Comparison of ENCODE assay signal across 19 cellular contexts in the genomic region with DNA sequence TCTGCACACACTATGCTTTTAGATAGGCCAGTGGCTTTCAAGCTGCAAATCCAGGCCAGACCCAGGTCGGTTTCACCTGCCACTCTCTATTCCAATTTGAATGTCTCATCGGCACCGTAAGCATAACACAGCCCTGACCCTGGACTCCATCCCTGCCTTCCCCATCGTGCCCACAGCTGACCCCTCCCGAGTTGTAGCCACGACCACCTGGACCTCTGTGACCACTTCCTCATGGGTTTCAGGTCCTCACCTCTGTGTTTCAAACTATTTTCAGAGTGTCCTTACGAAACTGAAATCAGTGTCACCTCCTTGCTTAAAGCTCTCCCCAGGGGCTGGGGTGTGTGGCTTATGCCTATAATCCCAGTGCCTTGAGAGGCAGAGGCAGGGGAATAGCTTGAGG. TPM values are rescaled to one million over a fixed set of nuclear protein-coding genes. Genes with fewer than 3 reads are reported as not detected.
A peak's percentile ranks its signal among the peaks of the same experiment; 100 is the strongest.
DNase-seq lines count a peak whose midpoint lies in the region; ATAC-seq, FAIRE-seq and TF ChIP-seq lines count a peak whose summit lies in the region.
"Had no signal": no experiment of that assay in that cellular context is flagged by ENCODE, and none has a peak within 500 bp of the region (broad histone marks: within the 10 kb centered on the region; RNA-seq: fewer than 3 reads in every experiment).

No MANE protein-coding gene starts in this region.

- intact Hi-C loops in kidney (cut with DNase I), result no loop called here

- TF ChIP-seq CTCF in GM13977 (IDR thresholded peaks at IDR 0.05; ENCODE audit: extremely low read depth, insufficient read depth, missing control alignments) (no peak), endothelial cell (IDR thresholded peaks at IDR 0.05; ENCODE audit: unreplicated experiment) (no peak), kidney (IDR thresholded peaks at IDR 0.05; ENCODE audit: borderline replicate concordance, extremely low read depth, insufficient read depth) (no peak)

- in situ Hi-C loops in GM13977 (cut with MboI; ENCODE audit: low pct_unique_long_range_greater_than_20kb, low sequenced_read_pairs, unreplicated experiment), result no loop called here

- peaks cover 64% of the 10 kb centered on the region for H3K36me3 ChIP-seq in BLaER1
- peaks cover 11 to 31% of the 10 kb centered on the region in 2 donors for H3K36me3 ChIP-seq in kidney (ENCODE audit: control insufficient read depth in 1 of 2, insufficient read depth in 2 of 2, low read length in 2 of 2)

- H3K9ac ChIP-seq in BLaER1, result no peak overlapping the region
- H3K9ac ChIP-seq in kidney (ENCODE audit: low read length in 2 of 2), result no peak overlapping the region

- no peaks in the 10 kb centered on the region for H4K20me1 ChIP-seq in BLaER1

- DNase-seq in GM13977 (ENCODE audit: low spot score) (peak; percentile 60), endothelial cell (ENCODE audit: low spot score) (no peak), HK-2 (ENCODE audit: unreplicated experiment) (no peak), kidney (no peak), NCI-H1092 treated with DMSO at 0.1 percent for 48 hours (lab: John Stamatoyannopoulos, UW) (no peak)
- DNase-seq: activated CD4-positive, alpha-beta T cell treated with anti-CD3 and anti-CD28 coated beads, Interleukin-2, amount 50 U/mL, for 1 hour; Caco-2; colonic mucosa; SJCRH30; stimulated activated CD4-positive, alpha-beta T cell treated with anti-CD3 and anti-CD28 coated beads, Interleukin-4, amount 100 ng/mL, for 1 hour; T1000; tibial artery had no signal

- no peak for FAIRE-seq in kidney (lab: Jason Lieb, UNC)

- peak overlapping the region; percentile 37 for H3K4me3 Mint-ChIP-seq in endothelial cell (ENCODE audit: unreplicated experiment)
- H3K4me3 Mint-ChIP-seq: activated T-helper 1 cell treated with anti-CD3 and anti-CD28 coated beads, Interleukin-12 subunit alpha, Interleukin-12 subunit beta, Interleukin-2, Interleukin-4 antibody, amounts not matched to agents 30 ng/mL and 10 ng/mL and 1 ng/mL, durations not matched to agents 14 hours and 24 hours and 36 hours had no signal

- no peak overlapping the region for H3K27ac Mint-ChIP-seq in endothelial cell (ENCODE audit: unreplicated experiment)
- H3K27ac Mint-ChIP-seq: activated T-helper 1 cell treated with anti-CD3 and anti-CD28 coated beads, Interleukin-12 subunit alpha, Interleukin-12 subunit beta, Interleukin-2, Interleukin-4 antibody, amounts not matched to agents 30 ng/mL and 10 ng/mL and 1 ng/mL, durations not matched to agents 14 hours and 24 hours and 36 hours had no signal

- H3K4me3 ChIP-seq in BLaER1 (no peak overlapping the region), kidney (ENCODE audit: low read length in 2 of 2) (no peak overlapping the region)
- H3K4me3 ChIP-seq: colonic mucosa, gastroesophageal sphincter, SJCRH30, tibial artery had no signal

- H3K9me3 ChIP-seq in BLaER1 (peaks cover 3% of the 10 kb centered on the region; the same call in 1 of the 2 replicates), kidney (ENCODE audit: control insufficient read depth in 1 of 2, low read length in 2 of 2) (no peaks in the 10 kb centered on the region)
- H3K9me3 ChIP-seq: Caco-2, colonic mucosa, gastroesophageal sphincter, SJCRH30, tibial artery had no signal

- peaks cover 6% of the 10 kb centered on the region for H3K27me3 Mint-ChIP-seq in endothelial cell (ENCODE audit: unreplicated experiment)

- peak overlapping the region; percentile 82 for H3K4me2 ChIP-seq in BLaER1

- peak; percentile 46 for ATAC-seq in HG03095 (IDR thresholded peaks at IDR 0.05; ENCODE audit: unreplicated experiment)
- no peak for ATAC-seq in HG02623 (IDR thresholded peaks at IDR 0.05; ENCODE audit: unreplicated experiment)
- ATAC-seq: gastroesophageal sphincter had no signal

- H3K27ac ChIP-seq in BLaER1 (peak overlapping the region; percentile 78; the same call in 1 of the 2 replicates), kidney (ENCODE audit: low read depth in 2 of 2, low read length in 2 of 2) (no peak overlapping the region)
- H3K27ac ChIP-seq: colonic mucosa, epithelial cell of prostate, gastroesophageal sphincter, SJCRH30, tibial artery had no signal

- peaks cover 4% of the 10 kb centered on the region for H3K9me3 Mint-ChIP-seq in endothelial cell (ENCODE audit: unreplicated experiment)

- no peaks in the 10 kb centered on the region for H3K4me1 Mint-ChIP-seq in endothelial cell (ENCODE audit: unreplicated experiment)

- peaks cover 55% of the 10 kb centered on the region for H3K36me3 Mint-ChIP-seq in endothelial cell (ENCODE audit: low read depth, unreplicated experiment)

- no peaks in the 10 kb centered on the region for H3K27me3 ChIP-seq in BLaER1
- H3K27me3 ChIP-seq: colonic mucosa, gastroesophageal sphincter, SJCRH30, tibial artery had no signal

- H3K4me1 ChIP-seq in BLaER1 (peaks cover 94% of the 10 kb centered on the region), kidney (ENCODE audit: control insufficient read depth in 1 of 2, insufficient read depth in 1 of 2, low read depth in 1 of 2, low read length in 2 of 2) (no peaks in the 10 kb centered on the region)
- H3K4me1 ChIP-seq: Caco-2, colonic mucosa, gastroesophageal sphincter, SJCRH30, tibial artery had no signal

RNA-seq across cellular contexts. Expression of gene HSH2D, which starts 9.0 kb away (rescaled TPM):
- total RNA-seq in endothelial cell (ENCODE audit: unreplicated experiment), result not detected
- 7.7 TPM for total RNA-seq in kidney
- polyA plus RNA-seq in kidney (ENCODE audit: insufficient read depth, low read depth, low replicate concordance), result 0.41 TPM

RNA-seq across cellular contexts. Expression of gene RAB8A, which starts 22.8 kb away (rescaled TPM):
- total RNA-seq in endothelial cell (ENCODE audit: unreplicated experiment), result 60.6 TPM
- 75.6 TPM for total RNA-seq in kidney
- polyA plus RNA-seq in kidney (ENCODE audit: insufficient read depth, low read depth, low replicate concordance), result 38.5 TPM

RNA-seq across cellular contexts. Expression of gene CIB3, which starts 38.8 kb away (rescaled TPM):
- total RNA-seq in endothelial cell (ENCODE audit: unreplicated experiment), result not detected
- total RNA-seq in kidney, result not detected
- not detected for polyA plus RNA-seq in kidney (ENCODE audit: insufficient read depth, low read depth, low replicate concordance)
- total RNA-seq: activated T-helper 1 cell treated with anti-CD3 and anti-CD28 coated beads, Interleukin-12 subunit alpha, Interleukin-12 subunit beta, Interleukin-2, Interleukin-4 antibody, amounts not matched to agents 30 ng/mL and 10 ng/mL and 1 ng/mL, durations not matched to agents 14 hours and 24 hours and 36 hours; Caco-2; colonic mucosa; gastroesophageal sphincter; sciatic nerve; SJCRH30 had no signal

RNA-seq across cellular contexts. Expression of gene FAM32A, which starts 50.7 kb away (rescaled TPM):
- 90.1 TPM for total RNA-seq in endothelial cell (ENCODE audit: unreplicated experiment)
- total RNA-seq in kidney, result 53.5 TPM
- polyA plus RNA-seq in kidney (ENCODE audit: insufficient read depth, low read depth, low replicate concordance), result 105 TPM

RNA-seq across cellular contexts. Expression of gene TPM4, which starts 58.2 kb away (rescaled TPM):
- 644 TPM for total RNA-seq in endothelial cell (ENCODE audit: unreplicated experiment)
- total RNA-seq in kidney, result 273 TPM
- polyA plus RNA-seq in kidney (ENCODE audit: insufficient read depth, low read depth, low replicate concordance), result 132 TPM
